Comparison of ENCODE assay signal across 10 cellular contexts in genomic region chr14:55458800-55459577, GRCh38. TPM values are rescaled to one million over a fixed set of nuclear protein-coding genes. Genes with fewer than 3 reads are reported as not detected.
A peak's percentile ranks its signal among the peaks of the same experiment; 100 is the strongest.
DNase-seq lines count a peak whose midpoint lies in the region; ATAC-seq and TF ChIP-seq lines count a peak whose summit lies in the region.
"Had no signal": no experiment of that assay in that cellular context is flagged by ENCODE, and none has a peak within 500 bp of the region (broad histone marks: within the 10 kb centered on the region; RNA-seq: fewer than 3 reads in every experiment).

No MANE protein-coding gene starts in this region.

- no peak overlapping the region for H3K27ac Mint-ChIP-seq in chondrocyte (ENCODE audit: unreplicated experiment)

- peak; percentile 78 for ATAC-seq in GM21515 (IDR thresholded peaks at IDR 0.05; ENCODE audit: unreplicated experiment)
- peak; percentile 74 for ATAC-seq in HG03520 (IDR thresholded peaks at IDR 0.05; ENCODE audit: unreplicated experiment)
- ATAC-seq in sciatic nerve = no peak
- no peak for ATAC-seq in gastrocnemius medialis

- H3F3A ChIP-seq in smooth muscle cell (ENCODE audit: low read depth) = peaks cover 11% of the 10 kb centered on the region

- H3K36me3 Mint-ChIP-seq in chondrocyte (ENCODE audit: low read depth) = no peaks in the 10 kb centered on the region

- H3K36me3 ChIP-seq in gastrocnemius medialis (no peaks in the 10 kb centered on the region), smooth muscle cell (ENCODE audit: low read depth) (no peaks in the 10 kb centered on the region)
- H3K36me3 ChIP-seq: lower lobe of right lung had no signal

- no peak overlapping the region for H3K4me3 ChIP-seq in fibroblast of pulmonary artery (replicated peaks; ENCODE audit: low read depth, low read length)
- H3K4me3 ChIP-seq in gastrocnemius medialis = no peak overlapping the region
- no peak overlapping the region for H3K4me3 ChIP-seq in smooth muscle cell
- H3K4me3 ChIP-seq: lower lobe of right lung had no signal

- no peak overlapping the region for H3K9ac ChIP-seq in smooth muscle cell (ENCODE audit: low read depth)

- 77% methylated on average over 9 of the region's 9 CpGs for WGBS in smooth muscle cell (ENCODE audit: low lambda C conversion rate)

- H3K27me3 ChIP-seq in gastrocnemius medialis (no peaks in the 10 kb centered on the region), smooth muscle cell (ENCODE audit: low read depth) (peaks cover 6% of the 10 kb centered on the region)

- no peak overlapping the region for H3K27ac ChIP-seq in gastrocnemius medialis
- no peak overlapping the region for H3K27ac ChIP-seq in smooth muscle cell (ENCODE audit: low read depth)
- H3K27ac ChIP-seq: lower lobe of right lung had no signal

- in situ Hi-C loops in GM13976 (cut with MboI; ENCODE audit: low sequenced_read_pairs, unreplicated experiment) = no loop called here
- in situ Hi-C loops in gastrocnemius medialis (cut with MboI; ENCODE audit: low sequenced_read_pairs in 4 of 4) = no loop called here

- no peaks in the 10 kb centered on the region for H3K27me3 Mint-ChIP-seq in chondrocyte (ENCODE audit: low read depth)

- DNase-seq in GM13976 (ENCODE audit: low spot score) (peak; percentile 64), fibroblast of pulmonary artery (ENCODE audit: low read depth) (peak; percentile 45), chondrocyte (ENCODE audit: low spot score) (no peak), sciatic nerve (ENCODE audit: low spot score) (no peak), gastrocnemius medialis (no peak), smooth muscle cell (lab: John Stamatoyannopoulos, UW; ENCODE audit: unreplicated experiment) (no peak)
- DNase-seq: lower lobe of right lung had no signal

- peaks cover 29% of the 10 kb centered on the region for H3K4me1 Mint-ChIP-seq in chondrocyte (ENCODE audit: low read depth)

- no peak for TF ChIP-seq POLR2A in gastrocnemius medialis (IDR thresholded peaks at IDR 0.05)

- intact Hi-C loops in sciatic nerve (cut with DNase I) (no loop called here), gastrocnemius medialis (cut with DNase I; ENCODE audit: low total_unique reads) (no loop called here)

- no peaks in the 10 kb centered on the region for H4K20me1 ChIP-seq in smooth muscle cell (ENCODE audit: low read depth)

- H3K4me1 ChIP-seq in gastrocnemius medialis (peaks cover 0 to 3% of the 10 kb centered on the region in 2 donors), smooth muscle cell (ENCODE audit: low read depth) (peaks cover 5% of the 10 kb centered on the region)

- H3K9me3 ChIP-seq in gastrocnemius medialis (no peaks in the 10 kb centered on the region), smooth muscle cell (replicated peaks; ENCODE audit: low read depth) (no peaks in the 10 kb centered on the region)
- H3K9me3 ChIP-seq: lower lobe of right lung had no signal

- H3K4me3 Mint-ChIP-seq in chondrocyte (ENCODE audit: unreplicated experiment) = no peak overlapping the region

- H3K4me2 ChIP-seq in smooth muscle cell = no peak overlapping the region

- H3K79me2 ChIP-seq in smooth muscle cell (ENCODE audit: low read depth) = no peaks in the 10 kb centered on the region

- TF ChIP-seq CTCF in GM13976 (IDR thresholded peaks at IDR 0.05; ENCODE audit: borderline replicate concordance, control extremely low read depth, extremely low read depth, insufficient read depth, missing control alignments) (no peak), fibroblast of pulmonary artery (IDR thresholded peaks at IDR 0.05; ENCODE audit: low read length, missing control alignments) (no peak), chondrocyte (IDR thresholded peaks at IDR 0.05) (no peak), gastrocnemius medialis (IDR thresholded peaks at IDR 0.05 in 4 of 5, conservative IDR thresholded peaks at IDR 0.05 in 1 of 5) (no peak), smooth muscle cell (IDR thresholded peaks at IDR 0.05; ENCODE audit: borderline replicate concordance, insufficient read depth, poor library complexity, severe bottlenecking) (no peak)

- H2AFZ ChIP-seq in smooth muscle cell (ENCODE audit: low read depth) = no peak overlapping the region

- no peaks in the 10 kb centered on the region for H3K9me3 Mint-ChIP-seq in chondrocyte (ENCODE audit: low read depth)

RNA-seq across cellular contexts. Expression of gene TBPL2, which starts 18.6 kb away (rescaled TPM):
- total RNA-seq in chondrocyte = not detected in 3 replicates
- not detected for total RNA-seq in sciatic nerve
- total RNA-seq in gastrocnemius medialis = not detected
- total RNA-seq in smooth muscle cell = not detected in 2 replicates
- polyA plus RNA-seq in smooth muscle cell = not detected in 2 replicates
- total RNA-seq: lower lobe of right lung had no signal
- polyA plus RNA-seq: thymus had no signal

RNA-seq across cellular contexts. Expression of gene ATG14, which starts 47.4 kb away (rescaled TPM):
- total RNA-seq in chondrocyte (8.9 to 11.1 TPM (median 10.6 TPM) in 3 replicates), sciatic nerve (14.8 TPM), gastrocnemius medialis (10 to 100 TPM; 12.6 to 20.0 (median 15.6) TPM), smooth muscle cell (11.6 and 14.0 TPM in 2 replicates)
- polyA plus RNA-seq in smooth muscle cell = 3.2 and 3.7 TPM in 2 replicates

Comparison
In these comparisons a context has a peak if more than half of its experiments do, and no peak if none do; other contexts are left out.
1. DNase-seq: peak in GM13976 (single experiment) and fibroblast of pulmonary artery (single experiment); none in chondrocyte (single experiment), sciatic nerve (single experiment), gastrocnemius medialis (0 of 2) and smooth muscle cell (single experiment).
2. ATAC-seq: peak in GM21515 (single experiment) and HG03520 (single experiment); none in sciatic nerve (single experiment) and gastrocnemius medialis (0 of 2).